In the genomic region with DNA sequence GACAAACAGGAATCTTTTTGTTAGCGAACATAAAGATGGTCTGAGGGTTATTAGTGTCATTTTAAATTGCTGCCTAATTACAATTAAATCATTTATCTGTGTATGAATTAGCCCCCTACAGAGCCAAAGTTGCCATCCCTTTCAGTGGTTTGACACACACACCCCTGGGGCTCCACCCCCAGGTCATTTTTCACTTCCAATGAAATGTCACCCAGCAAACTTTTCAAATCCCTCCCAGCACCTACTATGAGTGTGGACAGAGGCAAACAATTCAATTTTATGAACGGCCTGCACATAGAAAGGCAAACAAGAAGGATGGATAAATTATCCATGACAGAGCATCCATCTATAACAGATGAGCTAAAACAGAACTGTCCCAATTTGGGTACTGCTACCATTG, we compare ENCODE assay signal across 1 cellular context.
TF ChIP-seq lines count a peak whose summit lies in the region.

No MANE protein-coding gene starts in this region.

TF ChIP-seq in K562, 482 proteins besides CTCF, POLR2A, EP300 and RAD21 (continued from another document):
- TF ChIP-seq, protein P1, sequence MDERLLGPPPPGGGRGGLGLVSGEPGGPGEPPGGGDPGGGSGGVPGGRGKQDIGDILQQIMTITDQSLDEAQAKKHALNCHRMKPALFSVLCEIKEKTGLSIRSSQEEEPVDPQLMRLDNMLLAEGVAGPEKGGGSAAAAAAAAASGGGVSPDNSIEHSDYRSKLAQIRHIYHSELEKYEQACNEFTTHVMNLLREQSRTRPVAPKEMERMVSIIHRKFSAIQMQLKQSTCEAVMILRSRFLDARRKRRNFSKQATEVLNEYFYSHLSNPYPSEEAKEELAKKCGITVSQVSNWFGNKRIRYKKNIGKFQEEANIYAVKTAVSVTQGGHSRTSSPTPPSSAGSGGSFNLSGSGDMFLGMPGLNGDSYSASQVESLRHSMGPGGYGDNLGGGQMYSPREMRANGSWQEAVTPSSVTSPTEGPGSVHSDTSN (CRISPR knock-in tag; IDR thresholded peaks at IDR 0.05; ENCODE audit: low read depth): no peak
- TF ChIP-seq, protein P1 (tag; conservative IDR thresholded peaks at IDR 0.05; ENCODE audit: low read depth): peak; percentile 67
- TF ChIP-seq, protein P2, sequence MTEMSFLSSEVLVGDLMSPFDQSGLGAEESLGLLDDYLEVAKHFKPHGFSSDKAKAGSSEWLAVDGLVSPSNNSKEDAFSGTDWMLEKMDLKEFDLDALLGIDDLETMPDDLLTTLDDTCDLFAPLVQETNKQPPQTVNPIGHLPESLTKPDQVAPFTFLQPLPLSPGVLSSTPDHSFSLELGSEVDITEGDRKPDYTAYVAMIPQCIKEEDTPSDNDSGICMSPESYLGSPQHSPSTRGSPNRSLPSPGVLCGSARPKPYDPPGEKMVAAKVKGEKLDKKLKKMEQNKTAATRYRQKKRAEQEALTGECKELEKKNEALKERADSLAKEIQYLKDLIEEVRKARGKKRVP (CRISPR knock-in tag; IDR thresholded peaks at IDR 0.05): no peak
